In genomic region chr2:65436825-65437221, GRCh38 we compare ENCODE assay signal across 8 cellular contexts.
DNase-seq lines count a peak whose midpoint lies in the region; ATAC-seq and TF ChIP-seq lines count a peak whose summit lies in the region.

No MANE protein-coding gene starts in this region.

- H3K4me1 ChIP-seq in KMS-11 (ENCODE audit: low read depth, poor library complexity, severe bottlenecking) (peaks cover 38% of the 10 kb centered on the region), iPS-20b (ENCODE audit: insufficient read depth, low read length) (peaks cover 27% of the 10 kb centered on the region)

- H3K9me3 ChIP-seq in iPS-20b (ENCODE audit: insufficient read depth, low read depth, low read length) = no peaks in the 10 kb centered on the region

- H3K36me3 ChIP-seq in KMS-11 (ENCODE audit: insufficient read depth) (no peaks in the 10 kb centered on the region), iPS-20b (ENCODE audit: insufficient read depth, low read depth, low read length) (no peaks in the 10 kb centered on the region)

- DNase-seq in GM13977 (ENCODE audit: low spot score) (peak; percentile 87), OCI-M2 (lab: John Stamatoyannopoulos, UW; ENCODE audit: unreplicated experiment) (no peak), NCI-H2081 (lab: John Stamatoyannopoulos, UW) (no peak)
- DNase-seq in activated naive CD4-positive, alpha-beta T cell treated with anti-CD3 and anti-CD28 coated beads, Interleukin-2, amount 50 U/mL, for 16 hours = peak; percentile 21
- peak; percentile 36 to 45 for DNase-seq in stimulated activated CD8-positive, alpha-beta memory T cell treated with anti-CD3 and anti-CD28 coated beads, Interleukin-15, amount 100 ng/mL, for 48 hours (ENCODE audit: low read depth in 2 of 2)

- TF ChIP-seq CTCF in GM13977 (IDR thresholded peaks at IDR 0.05; ENCODE audit: extremely low read depth, insufficient read depth, missing control alignments) (no peak), KMS-11 (conservative IDR thresholded peaks at IDR 0.05; ENCODE audit: low read depth, low read length) (no peak)

- H3K27ac ChIP-seq in KMS-11 (peak overlapping the region; percentile 79), iPS-20b (ENCODE audit: low read length) (no peak overlapping the region)

- peak overlapping the region; percentile 90 for H3K9ac ChIP-seq in KMS-11
- peak overlapping the region; percentile 74; the same call in 1 of the 2 replicates for H3K9ac ChIP-seq in iPS-20b (ENCODE audit: low read depth, low read length)

- peak; percentile 68 for ATAC-seq in GM21717 (IDR thresholded peaks at IDR 0.05; ENCODE audit: unreplicated experiment)

- in situ Hi-C loops in GM13977 (cut with MboI; ENCODE audit: low pct_unique_long_range_greater_than_20kb, low sequenced_read_pairs, unreplicated experiment) = no loop called here

- peak overlapping the region; percentile 91 for H3K4me2 ChIP-seq in KMS-11

- H2AFZ ChIP-seq in KMS-11 (ENCODE audit: low read depth) = peak overlapping the region; percentile 97

- H3K27me3 ChIP-seq in KMS-11 (ENCODE audit: insufficient read depth, low read depth) (peaks cover 10% of the 10 kb centered on the region; the same call in 1 of the 2 replicates), iPS-20b (ENCODE audit: insufficient read depth, low read length) (peaks cover 56% of the 10 kb centered on the region)

- H3K4me3 ChIP-seq in KMS-11 (IDR thresholded peaks at IDR 0.05; ENCODE audit: insufficient read depth, low read depth, low read length) (peak overlapping the region; percentile 89), iPS-20b (ENCODE audit: low read length) (peak overlapping the region; percentile 87)

- H3K79me2 ChIP-seq in KMS-11 (ENCODE audit: insufficient read depth, low read depth) = no peaks in the 10 kb centered on the region; the same call in 1 of the 2 replicates

- no peaks in the 10 kb centered on the region for H4K20me1 ChIP-seq in KMS-11 (ENCODE audit: insufficient read depth)

Comparison
In these comparisons a context has a peak if more than half of its experiments do, and no peak if none do; other contexts are left out.
1. DNase-seq: peak in GM13977 (single experiment), activated naive CD4-positive, alpha-beta T cell treated with anti-CD3 and anti-CD28 coated beads, Interleukin-2, amount 50 U/mL, for 16 hours (single experiment) and stimulated activated CD8-positive, alpha-beta memory T cell treated with anti-CD3 and anti-CD28 coated beads, Interleukin-15, amount 100 ng/mL, for 48 hours (2 of 2); none in OCI-M2 (single experiment) and NCI-H2081 (0 of 2).